Comparison of ENCODE assay signal across 28 cellular contexts in the genomic region with DNA sequence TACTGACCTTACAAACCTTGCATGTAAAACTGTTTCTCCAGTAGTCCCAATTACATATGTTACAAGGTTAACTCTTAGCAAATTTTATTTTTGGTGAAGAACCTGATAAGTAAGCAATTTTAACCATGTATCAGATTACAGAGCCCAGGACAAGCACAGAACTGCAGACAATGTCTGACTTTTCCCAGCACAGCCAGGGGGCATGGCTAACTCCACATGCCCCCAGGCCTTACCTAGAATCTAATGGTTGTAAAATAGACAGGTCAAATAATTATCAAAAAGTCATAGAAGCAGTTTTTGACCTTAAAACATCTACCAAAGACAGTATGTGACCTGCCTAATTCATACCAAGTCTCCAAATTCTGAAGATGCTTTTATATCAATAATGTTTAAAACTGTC.
"Had no signal": no experiment of that assay in that cellular context is flagged by ENCODE, and none has a peak within 500 bp of the region (broad histone marks: within the 10 kb centered on the region; RNA-seq: fewer than 3 reads in every experiment).

No MANE protein-coding gene starts in this region.

- H3K27me3 ChIP-seq: colonic mucosa, esophagus muscularis mucosa, esophagus squamous epithelium, foreskin keratinocyte, gastrocnemius medialis, gastroesophageal sphincter, heart left ventricle, heart right ventricle had no signal

- H3K27ac ChIP-seq: colonic mucosa, coronary artery, dorsolateral prefrontal cortex, epithelial cell of prostate, esophagus muscularis mucosa, esophagus squamous epithelium, foreskin keratinocyte, gastrocnemius medialis, gastroesophageal sphincter, heart left ventricle, heart right ventricle had no signal

- H3K27ac Mint-ChIP-seq: dendritic cell treated with granulocyte-macrophage colony-stimulating factor and Interleukin-4, amounts not matched to agents 40 ng/mL and 50 ng/mL, for 4 days; effector memory CD8-positive, alpha-beta T cell had no signal

- H3K27me3 Mint-ChIP-seq: dendritic cell treated with granulocyte-macrophage colony-stimulating factor and Interleukin-4, amounts not matched to agents 40 ng/mL and 50 ng/mL, for 4 days had no signal

- H3K4me3 ChIP-seq: colonic mucosa, coronary artery, dorsolateral prefrontal cortex, esophagus muscularis mucosa, esophagus squamous epithelium, gastrocnemius medialis, gastroesophageal sphincter, heart left ventricle, heart right ventricle had no signal

- ATAC-seq: effector memory CD8-positive, alpha-beta T cell; esophagus mucosa; foreskin keratinocyte; gastrocnemius medialis; gastroesophageal sphincter; heart left ventricle; heart right ventricle had no signal

- H3K4me1 ChIP-seq: colonic mucosa, esophagus muscularis mucosa, esophagus squamous epithelium, foreskin keratinocyte, gastrocnemius medialis, gastroesophageal sphincter, heart left ventricle, heart right ventricle had no signal

- FAIRE-seq: colon, endometrium, endothelial cell of umbilical vein, frontal cortex had no signal

- DNase-seq: colonic mucosa; cortex of kidney; dermis blood vessel endothelial cell; dorsolateral prefrontal cortex; effector CD4-positive, alpha-beta T cell; effector CD8-positive, alpha-beta T cell; effector memory CD4-positive, alpha-beta T cell; effector memory CD8-positive, alpha-beta T cell; erythroblast; esophagus squamous epithelium; foreskin fibroblast; foreskin keratinocyte; foreskin melanocyte; gastrocnemius medialis; glutamatergic neuron; head of caudate nucleus; heart left ventricle; heart right ventricle had no signal

- H3K4me3 Mint-ChIP-seq: dendritic cell treated with granulocyte-macrophage colony-stimulating factor and Interleukin-4, amounts not matched to agents 40 ng/mL and 50 ng/mL, for 4 days; effector memory CD8-positive, alpha-beta T cell had no signal

- H3K36me3 ChIP-seq: colonic mucosa, esophagus muscularis mucosa, esophagus squamous epithelium, gastrocnemius medialis, gastroesophageal sphincter, heart left ventricle, heart right ventricle had no signal

- H3K9me3 ChIP-seq: colonic mucosa, gastrocnemius medialis had no signal
